ENCODE assay signal across 8 cellular contexts in the genomic region with DNA sequence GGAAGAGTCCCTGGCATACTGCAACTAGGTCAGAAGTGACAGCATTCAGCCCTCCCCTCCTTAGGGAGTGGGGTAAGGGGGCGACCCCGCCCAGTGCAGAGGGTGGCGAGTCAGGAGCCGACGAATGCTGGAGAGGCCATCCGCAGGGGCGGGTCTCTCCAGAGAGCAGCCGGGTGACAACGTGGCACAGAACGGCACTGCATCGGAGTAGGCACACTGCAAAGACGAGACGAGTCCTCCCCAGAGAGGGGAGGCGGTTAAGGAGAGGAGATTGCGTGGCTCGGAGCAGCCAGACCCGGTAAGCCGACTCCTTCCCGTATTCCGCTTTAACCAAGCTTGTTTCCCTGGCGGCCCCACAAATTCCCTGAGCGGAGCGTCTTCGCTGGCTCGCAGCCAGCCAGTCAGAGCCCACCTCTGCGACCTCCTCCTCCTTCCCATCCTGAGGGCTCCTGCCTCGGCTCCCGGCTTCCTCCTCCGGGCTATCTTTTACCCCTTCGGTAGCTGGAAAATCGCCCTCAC. TPM values are rescaled to one million over a fixed set of nuclear protein-coding genes. Genes with fewer than 3 reads are reported as not detected.
DNase-seq lines count a peak whose midpoint lies in the region; ATAC-seq and TF ChIP-seq lines count a peak whose summit lies in the region.

No MANE protein-coding gene starts in this region.

- H3K9me3 Mint-ChIP-seq in T-helper 2 cell treated with Interferon-gamma antibody and Interleukin-4, amounts not matched to agents 5 μg/mL and 100 μg/mL, for 36 hours = no peaks in the 10 kb centered on the region

- peaks cover 13% of the 10 kb centered on the region for H3K27me3 ChIP-seq in H7 (ENCODE audit: control insufficient read depth, insufficient read depth, low read length)
- no peaks in the 10 kb centered on the region for H3K27me3 ChIP-seq in gastroesophageal sphincter

- H3K4me3 ChIP-seq in H7 (ENCODE audit: insufficient read depth, low read depth, low read length) (peak overlapping the region; percentile 70), gastroesophageal sphincter (peak overlapping the region; percentile 25 to 44)

- DNase-seq in H7 (peak; percentile 68), posterior vena cava (ENCODE audit: low spot score) (peak; percentile 83), germinal center (ENCODE audit: low spot score) (no peak), GM10248 (ENCODE audit: extremely low spot score) (no peak)
- DNase-seq in T-helper 2 cell treated with Interferon-gamma antibody and Interleukin-4, amounts not matched to agents 5 μg/mL and 100 μg/mL, for 36 hours (ENCODE audit: low spot score) = peak; percentile 3

- no peak for TF ChIP-seq EP300 in gastroesophageal sphincter (IDR thresholded peaks at IDR 0.05)

- H3K36me3 Mint-ChIP-seq in T-helper 2 cell treated with Interferon-gamma antibody and Interleukin-4, amounts not matched to agents 5 μg/mL and 100 μg/mL, for 36 hours (ENCODE audit: low read depth) = no peaks in the 10 kb centered on the region

- WGBS in gastroesophageal sphincter (ENCODE audit: low coverage in 1 of 2), 2 donors = 36% methylated on average over 6 of the region's 31 CpGs; no CpG with 5 or more reads in 1 of the 2 donors

- H3K4me1 Mint-ChIP-seq in T-helper 2 cell treated with Interferon-gamma antibody and Interleukin-4, amounts not matched to agents 5 μg/mL and 100 μg/mL, for 36 hours (ENCODE audit: low read depth) = peaks cover 4% of the 10 kb centered on the region

- no peaks in the 10 kb centered on the region for H3K36me3 ChIP-seq in H7 (replicated peaks; ENCODE audit: control insufficient read depth, insufficient read depth, low read length)
- no peaks in the 10 kb centered on the region for H3K36me3 ChIP-seq in gastroesophageal sphincter

- CTCF ChIA-PET in GM10248 (lab: Yijun Ruan, JAX) = interaction anchor here (1.7 to 2.2 kb wide), 2 partner anchors 8 to 23 kb away, joined by 7 to 14 read pairs; no protein-coding TSS in a partner anchor

- ATAC-seq in gastroesophageal sphincter (peak; percentile 22), GM21515 (IDR thresholded peaks at IDR 0.05; ENCODE audit: unreplicated experiment) (no peak), HG03520 (IDR thresholded peaks at IDR 0.05; ENCODE audit: unreplicated experiment) (no peak)

- peak overlapping the region; percentile 54 for H3K4me3 Mint-ChIP-seq in T-helper 2 cell treated with Interferon-gamma antibody and Interleukin-4, amounts not matched to agents 5 μg/mL and 100 μg/mL, for 36 hours

- H3K27ac Mint-ChIP-seq in T-helper 2 cell treated with Interferon-gamma antibody and Interleukin-4, amounts not matched to agents 5 μg/mL and 100 μg/mL, for 36 hours = no peak overlapping the region

- H3K27ac ChIP-seq in gastroesophageal sphincter = peak overlapping the region in 1 of 4 donors; percentile 21

- TF ChIP-seq CTCF in gastroesophageal sphincter (IDR thresholded peaks at IDR 0.05) (no peak), GM10248 (IDR thresholded peaks at IDR 0.05; ENCODE audit: control extremely low read depth, extremely low read depth, low read depth, missing control alignments) (no peak)

- TF ChIP-seq POLR2A in gastroesophageal sphincter (IDR thresholded peaks at IDR 0.05) = no peak

- peaks cover 15% of the 10 kb centered on the region for H3K27me3 Mint-ChIP-seq in T-helper 2 cell treated with Interferon-gamma antibody and Interleukin-4, amounts not matched to agents 5 μg/mL and 100 μg/mL, for 36 hours (ENCODE audit: low read depth)

- no peaks in the 10 kb centered on the region for H3K9me3 ChIP-seq in gastroesophageal sphincter

- intact Hi-C loops in posterior vena cava (cut with DNase I) = no loop called here

- peaks cover 0 to 9% (median 0%) of the 10 kb centered on the region in 3 donors for H3K4me1 ChIP-seq in gastroesophageal sphincter

- POLR2A ChIA-PET in GM10248 (lab: Yijun Ruan, JAX) = no interaction called here

RNA-seq across cellular contexts. Expression of a gene that starts 54.9 kb away (rescaled TPM):
- total RNA-seq in H7 (2014; rRNA removed; shearing (Covaris generic)) = 11.5 and 17.9 TPM in 2 replicates
- total RNA-seq in gastroesophageal sphincter = 10 to 100 TPM; 18.2 to 29.6 (median 21.2) TPM
- 100 to 1,000 TPM; 742 to 829 TPM for total RNA-seq in posterior vena cava

Comparison
In these comparisons a context has a peak if more than half of its experiments do, and no peak if none do; other contexts are left out.
1. DNase-seq: peak in H7 (single experiment), T-helper 2 cell treated with Interferon-gamma antibody and Interleukin-4, amounts not matched to agents 5 μg/mL and 100 μg/mL, for 36 hours (single experiment) and posterior vena cava (single experiment); none in germinal center (single experiment) and GM10248 (single experiment).
2. RNA of a gene that starts 54.9 kb away (total RNA-seq): 742 to 829 TPM in posterior vena cava; 18.2 to 29.6 TPM in gastroesophageal sphincter and 11.5 to 17.9 TPM in H7; every median in the first group is over 10 times any median in the second.